In the genomic region with DNA sequence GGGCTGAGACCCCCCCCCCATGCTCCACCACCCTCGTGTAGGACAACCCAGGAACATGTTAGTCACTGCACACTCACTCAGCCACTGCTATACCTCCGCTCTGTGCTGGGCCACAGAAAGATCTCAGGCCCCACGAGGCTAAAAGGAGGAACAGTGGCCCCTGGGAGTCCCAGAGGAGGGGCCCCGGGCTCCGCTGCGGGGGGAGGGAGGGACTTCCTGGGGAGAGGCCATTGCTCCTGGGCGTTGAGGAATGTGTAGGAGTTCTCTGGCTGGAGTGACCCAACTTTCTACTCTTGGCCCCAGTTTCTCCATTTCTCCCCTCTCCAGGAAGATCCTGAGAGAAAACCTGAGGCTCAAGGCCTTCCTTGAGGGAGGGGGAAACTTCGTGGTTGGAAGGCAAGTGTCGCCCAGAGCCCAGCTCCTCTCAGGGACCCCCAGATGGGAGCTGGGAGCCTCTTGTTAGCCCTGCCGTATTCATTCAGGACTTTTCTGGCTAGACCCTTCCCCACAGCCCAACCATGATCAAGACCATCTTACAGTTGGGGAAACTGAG, we compare ENCODE assay signal across 25 cellular contexts. TPM values are rescaled to one million over a fixed set of nuclear protein-coding genes. Genes with fewer than 3 reads are reported as not detected.
DNase-seq lines count a peak whose midpoint lies in the region; ATAC-seq and TF ChIP-seq lines count a peak whose summit lies in the region.
"Had no signal": no experiment of that assay in that cellular context is flagged by ENCODE, and none has a peak within 500 bp of the region (broad histone marks: within the 10 kb centered on the region; RNA-seq: fewer than 3 reads in every experiment).

No MANE protein-coding gene starts in this region.

- intact Hi-C loops in MCF 10A (cut with micrococcal nuclease) (loop anchor here (1.0 to 2.0 kb wide), 3 partner anchors 28 to 95 kb away; no protein-coding TSS in a partner anchor), breast epithelium (cut with DNase I; ENCODE audit: low total_unique reads) (no loop called here), IMR-90 (cut with micrococcal nuclease) (loop anchor here (1.0 kb wide), 1 partner anchor 95 kb away; no protein-coding TSS in a partner anchor), CD14-positive monocyte (cut with micrococcal nuclease) (loop anchor here (2.0 to 10.0 kb wide), 3 partner anchors 142 to 220 kb away; no protein-coding TSS in a partner anchor)

- TF ChIP-seq CTCF in MCF 10A (IDR thresholded peaks at IDR 0.05; ENCODE audit: unreplicated experiment) (no peak), breast epithelium (IDR thresholded peaks at IDR 0.05) (no peak), IMR-90 (conservative IDR thresholded peaks at IDR 0.05; ENCODE audit: low read depth, low read length) (no peak), CD14-positive monocyte (IDR thresholded peaks at IDR 0.05) (no peak)

- no peak for TF ChIP-seq RAD21 in IMR-90 (IDR thresholded peaks at IDR 0.05; ENCODE audit: low read length)

- peaks cover 37% of the 10 kb centered on the region for H3K27me3 Mint-ChIP-seq in MCF 10A (ENCODE audit: insufficient read depth, unreplicated experiment)
- peaks cover 71 to 90% of the 10 kb centered on the region in 2 donors for H3K27me3 Mint-ChIP-seq in stimulated activated naive B cell treated with anti-CD40 and anti-IgM and Interleukin-4, amounts not matched to agents 10 μg/mL and 1 μg/mL and 100 μg/mL, for 72 hours
- peaks cover 76 to 98% (median 82%) of the 10 kb centered on the region in 3 donors for H3K27me3 Mint-ChIP-seq in CD14-positive monocyte (ENCODE audit: low read depth in 3 of 3)

- WGBS in IMR-90 (ENCODE audit: extremely low coverage in 2 of 2, insufficient read length in 1 of 2), 2 experiments: no CpG with 5 or more reads among the region's 10 CpGs

- dilution Hi-C loops in IMR-90 (cut with HindIII; ENCODE audit: low sequenced_read_pairs, unreplicated experiment): no loop called here

- H3K4me3 ChIP-seq in breast epithelium: no peak overlapping the region
- H3K4me3 ChIP-seq in IMR-90 (ENCODE audit: insufficient read depth, low read depth, low read length): no peak overlapping the region
- H3K4me3 ChIP-seq: left ventricle myocardium inferior, MG63, mucosa of descending colon, upper lobe of right lung had no signal

- H4K20me1 ChIP-seq in IMR-90 (ENCODE audit: insufficient read depth, low read length): no peaks in the 10 kb centered on the region

- POLR2A ChIA-PET in MCF 10A (lab: Yijun Ruan, JAX) (interaction anchor here (0.7 to 1.1 kb wide), 2 partner anchors 16 to 28 kb away, joined by 3 read pairs; no protein-coding TSS in a partner anchor), IMR-90 (lab: Charles Lee; ENCODE audit: unreplicated experiment) (no interaction called here)

- H3K4me3 Mint-ChIP-seq in MCF 10A (ENCODE audit: unreplicated experiment) (no peak overlapping the region), CD14-positive monocyte (peak overlapping the region in 1 of 2 donors; percentile 26)
- no peak overlapping the region for H3K4me3 Mint-ChIP-seq in stimulated activated naive B cell treated with anti-CD40 and anti-IgM and Interleukin-4, amounts not matched to agents 10 μg/mL and 1 μg/mL and 100 μg/mL, for 72 hours
- H3K4me3 Mint-ChIP-seq: activated CD4-positive, alpha-beta T cell treated with anti-CD3 and anti-CD28 coated beads, Interleukin-2, amount 10 ng/mL, durations not matched to agents 7 days and 5 days; immature natural killer cell; nephron progenitor cell had no signal

- H3K27me3 ChIP-seq in breast epithelium (peaks cover 18 to 99% of the 10 kb centered on the region in 2 donors), IMR-90 (ENCODE audit: control insufficient read depth, insufficient read depth, low read length) (peaks cover 70% of the 10 kb centered on the region)

- H4K5ac ChIP-seq in IMR-90 (ENCODE audit: low read depth, low read length): no peak overlapping the region

- no peak overlapping the region for H2AK9ac ChIP-seq in IMR-90 (replicated peaks; ENCODE audit: low read depth, low read length, poor library complexity)

- H2BK15ac ChIP-seq in IMR-90 (ENCODE audit: low read depth, low read length): no peak overlapping the region

- no peak overlapping the region for H2BK20ac ChIP-seq in IMR-90 (ENCODE audit: low read depth, low read length)

- no peak overlapping the region for H2BK5ac ChIP-seq in IMR-90 (ENCODE audit: low read depth, low read length, poor library complexity, severe bottlenecking)

- H3K36me3 Mint-ChIP-seq in MCF 10A (ENCODE audit: insufficient read depth, unreplicated experiment) (no peaks in the 10 kb centered on the region), CD14-positive monocyte (peaks cover 0 to 7% of the 10 kb centered on the region in 2 donors)
- H3K36me3 Mint-ChIP-seq in stimulated activated naive B cell treated with anti-CD40 and anti-IgM and Interleukin-4, amounts not matched to agents 10 μg/mL and 1 μg/mL and 100 μg/mL, for 72 hours: peaks cover 2 to 7% of the 10 kb centered on the region in 2 donors

- CTCF ChIA-PET in MCF 10A (lab: Yijun Ruan, JAX): interaction anchor here (0.6 to 3.8 kb wide), 17 partner anchors 11 to 216 kb away, joined by 3 to 45 read pairs (median 4); no protein-coding TSS in a partner anchor
- CTCF ChIA-PET in IMR-90 (lab: Yijun Ruan, JAX): interaction anchor here (0.9 kb wide), 1 partner anchor 94 kb away, joined by 3 read pairs; no protein-coding TSS in a partner anchor

- peak overlapping the region; percentile 51 for H2AFZ ChIP-seq in IMR-90 (replicated peaks; ENCODE audit: low read length, poor library complexity)
- H2AFZ ChIP-seq: parathyroid adenoma had no signal

- peaks cover 8% of the 10 kb centered on the region for H3K9me3 Mint-ChIP-seq in MCF 10A (ENCODE audit: unreplicated experiment)
- peaks cover 10 to 11% of the 10 kb centered on the region in 2 donors for H3K9me3 Mint-ChIP-seq in stimulated activated naive B cell treated with anti-CD40 and anti-IgM and Interleukin-4, amounts not matched to agents 10 μg/mL and 1 μg/mL and 100 μg/mL, for 72 hours
- peaks cover 12 to 35% (median 28%) of the 10 kb centered on the region in 7 donors for H3K9me3 Mint-ChIP-seq in CD14-positive monocyte

- TF ChIP-seq POLR2A in breast epithelium (IDR thresholded peaks at IDR 0.05) (no peak), IMR-90 (IDR thresholded peaks at IDR 0.05; ENCODE audit: low read depth, low read length) (no peak)

- H3K14ac ChIP-seq in IMR-90 (replicated peaks; ENCODE audit: low read depth, low read length): no peak overlapping the region

- H3K4me1 ChIP-seq in breast epithelium: no peaks in the 10 kb centered on the region
- H3K4me1 ChIP-seq in IMR-90 (ENCODE audit: control insufficient read depth, insufficient read depth, low read length): no peaks in the 10 kb centered on the region
- H3K4me1 ChIP-seq: foreskin keratinocyte, parathyroid adenoma had no signal

- H4K91ac ChIP-seq in IMR-90 (ENCODE audit: insufficient read depth, low read depth, low read length): no peak overlapping the region

- H3K79me1 ChIP-seq in IMR-90 (ENCODE audit: low read depth in 1 of 2, low read length in 2 of 2): no peaks in the 10 kb centered on the region

- ATAC-seq in IMR-90 (ENCODE audit: low read depth): no peak
- peak; percentile 76 to 79 for ATAC-seq in stimulated activated naive B cell treated with anti-CD40 and anti-IgM and Interleukin-4, amounts not matched to agents 10 μg/mL and 1 μg/mL and 100 μg/mL, for 72 hours (replicated peaks)
- ATAC-seq: foreskin keratinocyte had no signal

- no peak overlapping the region for H3K27ac Mint-ChIP-seq in MCF 10A (ENCODE audit: low read depth, unreplicated experiment)
- H3K27ac Mint-ChIP-seq in stimulated activated naive B cell treated with anti-CD40 and anti-IgM and Interleukin-4, amounts not matched to agents 10 μg/mL and 1 μg/mL and 100 μg/mL, for 72 hours: no peak overlapping the region
- no peak overlapping the region for H3K27ac Mint-ChIP-seq in CD14-positive monocyte
- H3K27ac Mint-ChIP-seq: activated CD4-positive, alpha-beta T cell treated with anti-CD3 and anti-CD28 coated beads, Interleukin-2, amount 10 ng/mL, durations not matched to agents 7 days and 5 days; activated T-helper 2 cell treated with anti-CD3 and anti-CD28 coated beads, Interferon-gamma antibody, Interleukin-2, Interleukin-4, amounts not matched to agents 10 μg/mL and 5 μg/mL and 100 μg/mL, durations not matched to agents 14 hours and 24 hours and 36 hours; immature natural killer cell; nephron progenitor cell had no signal

- peak; percentile 33 for DNase-seq in MCF 10A (ENCODE audit: unreplicated experiment)
- no peak for DNase-seq in breast epithelium (ENCODE audit: low spot score in 2 of 2)
- no peak for DNase-seq in IMR-90
- DNase-seq in UCSD-AML1 (lab: John Stamatoyannopoulos, UW; ENCODE audit: unreplicated experiment): peak; percentile 69
- no peak for DNase-seq in stimulated activated naive B cell treated with anti-CD40 and anti-IgM and Interleukin-4, amounts not matched to agents 10 μg/mL and 1 μg/mL and 100 μg/mL, for 72 hours
- no peak for DNase-seq in CD14-positive monocyte (ENCODE audit: low spot score)
- DNase-seq in HuH-7.5 (ENCODE audit: low spot score): no peak
- no peak for DNase-seq in SK-N-DZ (ENCODE audit: low spot score)
- DNase-seq: foreskin keratinocyte, MG63, SHP77, upper lobe of right lung had no signal

- no peak overlapping the region for H3K9ac ChIP-seq in IMR-90 (ENCODE audit: low read depth, low read length)
- H3K9ac ChIP-seq: parathyroid adenoma had no signal

- H3K4ac ChIP-seq in IMR-90 (ENCODE audit: low read depth, low read length): no peak overlapping the region

- H3K9me1 ChIP-seq in IMR-90 (ENCODE audit: insufficient read depth, low read length): no peaks in the 10 kb centered on the region

- H2AK5ac ChIP-seq in IMR-90 (ENCODE audit: low read depth, low read length): no peak overlapping the region

- no TSS peak for BruUV-seq in MCF 10A (replicated peaks; lab: Mats Ljungman, UMichigan)
- BruUV-seq in IMR-90 (replicated peaks; lab: Mats Ljungman, UMichigan): no TSS peak

- H3K4me2 ChIP-seq in IMR-90 (ENCODE audit: low read depth, low read length): no peak overlapping the region

- no peak overlapping the region for H3K56ac ChIP-seq in IMR-90 (ENCODE audit: extremely low read depth, insufficient read depth, low read length)

- H3K36me3 ChIP-seq in breast epithelium: no peaks in the 10 kb centered on the region
- H3K36me3 ChIP-seq in IMR-90 (ENCODE audit: control insufficient read depth, insufficient read depth, low read length): no peaks in the 10 kb centered on the region
- H3K36me3 ChIP-seq: left ventricle myocardium inferior, MG63, upper lobe of right lung had no signal

- H4K8ac ChIP-seq in IMR-90 (ENCODE audit: low read depth in 2 of 2, low read length in 2 of 2): no peak overlapping the region

- H3K9me3 ChIP-seq in breast epithelium: peaks cover 15 to 20% of the 10 kb centered on the region in 2 donors
- H3K9me3 ChIP-seq in IMR-90 (ENCODE audit: control insufficient read depth, insufficient read depth, low read length): peaks cover 12% of the 10 kb centered on the region

- in situ Hi-C loops in IMR-90 (cut with MboI; ENCODE audit: low sequenced_read_pairs): loop anchor here (5.0 kb wide), 1 partner anchor 90 kb away; no protein-coding TSS in a partner anchor

- no peak overlapping the region for H3K23ac ChIP-seq in IMR-90 (ENCODE audit: low read depth, low read length)

- H3K27ac ChIP-seq in breast epithelium: no peak overlapping the region
- no peak overlapping the region for H3K27ac ChIP-seq in IMR-90 (ENCODE audit: insufficient read depth, low read length)
- H3K27ac ChIP-seq: foreskin keratinocyte, left ventricle myocardium inferior, parathyroid adenoma, upper lobe of right lung had no signal

- no peaks in the 10 kb centered on the region for H3K4me1 Mint-ChIP-seq in MCF 10A (ENCODE audit: insufficient read depth, unreplicated experiment)
- peaks cover 5 to 31% of the 10 kb centered on the region in 2 donors for H3K4me1 Mint-ChIP-seq in stimulated activated naive B cell treated with anti-CD40 and anti-IgM and Interleukin-4, amounts not matched to agents 10 μg/mL and 1 μg/mL and 100 μg/mL, for 72 hours
- peaks cover 2% of the 10 kb centered on the region for H3K4me1 Mint-ChIP-seq in CD14-positive monocyte
- H3K4me1 Mint-ChIP-seq: activated CD4-positive, alpha-beta T cell treated with anti-CD3 and anti-CD28 coated beads, Interleukin-2, amount 10 ng/mL, durations not matched to agents 7 days and 5 days; immature natural killer cell; nephron progenitor cell had no signal

- H2BK120ac ChIP-seq in IMR-90 (ENCODE audit: low read depth, low read length): no peak overlapping the region

- no peak overlapping the region for H3K18ac ChIP-seq in IMR-90 (ENCODE audit: low read depth, low read length)

RNA-seq across cellular contexts. Expression of a gene that starts 13.6 kb away (rescaled TPM):
- 0.02 TPM in 1 of 2 replicates, not detected in the other for total RNA-seq in MCF 10A (2022)
- not detected for total RNA-seq in breast epithelium
- not detected in 2 replicates for total RNA-seq in IMR-90 (2012; rRNA removed)
- polyA plus RNA-seq in IMR-90 (2012; rRNA removed): not detected in 2 replicates
- polyA plus RNA-seq in IMR-90 (2012; cell fraction: cytosol; rRNA removed): not detected in 2 replicates
- polyA plus RNA-seq in IMR-90 (2012; cell fraction: nucleus; rRNA removed; ENCODE audit: low replicate concordance): not detected in 2 replicates
- not detected for polyA plus RNA-seq in CD14-positive monocyte
- not detected in 2 replicates for polyA plus RNA-seq in SK-N-DZ (2014; cell fraction: cytosol; rRNA removed)
- polyA plus RNA-seq in SK-N-DZ (2014; cell fraction: nucleus; rRNA removed): not detected in 2 replicates
- total RNA-seq: A673; activated CD4-positive, alpha-beta T cell treated with anti-CD3 and anti-CD28 coated beads, Interleukin-2, amount 10 ng/mL, durations not matched to agents 7 days and 5 days; activated T-helper 2 cell treated with anti-CD3 and anti-CD28 coated beads, Interferon-gamma antibody, Interleukin-2, Interleukin-4, amounts not matched to agents 10 μg/mL and 5 μg/mL and 100 μg/mL, durations not matched to agents 14 hours and 24 hours and 36 hours; chondrocyte; epithelial cell of proximal tubule; foreskin keratinocyte; HepG2; left ventricle myocardium inferior; mucosa of descending colon; right cardiac atrium; upper lobe of right lung had no signal
- polyA plus RNA-seq: BJ, foreskin keratinocyte, immature natural killer cell, right cardiac atrium had no signal

RNA-seq across cellular contexts. Expression of a gene that starts 45.2 kb away (rescaled TPM):
- total RNA-seq in MCF 10A (2022) (5.6 and 9.3 TPM in 2 replicates), breast epithelium (1 to 10 TPM in 2 of 3 donors, under 1 TPM in 1; 0.66 to 1.4 (median 1.0) TPM), IMR-90 (2012; rRNA removed) (1.4 and 1.6 TPM in 2 replicates)
- polyA plus RNA-seq in IMR-90 (2012; rRNA removed) (8.1 and 9.0 TPM in 2 replicates), CD14-positive monocyte (1 to 10 TPM; 1.6 to 1.8 TPM)
- polyA plus RNA-seq in IMR-90 (2012; cell fraction: cytosol; rRNA removed): 3.2 and 5.2 TPM in 2 replicates
- 28.0 and 38.9 TPM in 2 replicates for polyA plus RNA-seq in IMR-90 (2012; cell fraction: nucleus; rRNA removed; ENCODE audit: low replicate concordance)
- 0.10 and 0.32 TPM in 2 replicates for polyA plus RNA-seq in SK-N-DZ (2014; cell fraction: cytosol; rRNA removed)
- 0.12 and 1.7 TPM in 2 replicates for polyA plus RNA-seq in SK-N-DZ (2014; cell fraction: nucleus; rRNA removed)

Comparison
In these comparisons a context has a peak if more than half of its experiments do, and no peak if none do; other contexts are left out.
1. DNase-seq: peak in MCF 10A (single experiment) and UCSD-AML1 (single experiment); none in breast epithelium (0 of 2), IMR-90 (single experiment), stimulated activated naive B cell treated with anti-CD40 and anti-IgM and Interleukin-4, amounts not matched to agents 10 μg/mL and 1 μg/mL and 100 μg/mL, for 72 hours (single experiment), CD14-positive monocyte (single experiment), HuH-7.5 (single experiment) and SK-N-DZ (single experiment).